In genomic region chr4:168914095-168914494, GRCh38 we compare ENCODE assay signal across 17 cellular contexts.
DNase-seq lines count a peak whose midpoint lies in the region; ATAC-seq, FAIRE-seq and TF ChIP-seq lines count a peak whose summit lies in the region.
"Had no signal": no experiment of that assay in that cellular context is flagged by ENCODE, and none has a peak within 500 bp of the region (broad histone marks: within the 10 kb centered on the region; RNA-seq: fewer than 3 reads in every experiment).

No MANE protein-coding gene starts in this region.

- H3K4me2 ChIP-seq in A549 = no peak overlapping the region
- no peak overlapping the region for H3K4me2 ChIP-seq in K562 (ENCODE audit: insufficient read depth, low read length)
- no peak overlapping the region for H3K4me2 ChIP-seq in neural progenitor cell
- H3K4me2 ChIP-seq: BLaER1 had no signal

- no peak overlapping the region for H3K27ac Mint-ChIP-seq in neural progenitor cell
- H3K27ac Mint-ChIP-seq: CD8-positive, alpha-beta memory T cell had no signal

- H4K20me1 ChIP-seq in K562 (replicated peaks; ENCODE audit: control insufficient read depth, insufficient read depth, low read length) (no peaks in the 10 kb centered on the region), neural progenitor cell (ENCODE audit: low read depth) (no peaks in the 10 kb centered on the region)
- H4K20me1 ChIP-seq: BLaER1 had no signal

- FAIRE-seq in A549 (lab: Jason Lieb, UNC) = no peak
- no peak for FAIRE-seq in K562 (lab: Jason Lieb, UNC)
- FAIRE-seq: H54 had no signal

- H3K9me3 Mint-ChIP-seq in neural progenitor cell = no peaks in the 10 kb centered on the region
- H3K9me3 Mint-ChIP-seq: CD8-positive, alpha-beta memory T cell had no signal

- TF ChIP-seq RAD21 in A549 (conservative IDR thresholded peaks at IDR 0.05 in 1 of 2, IDR thresholded peaks at IDR 0.05 in 1 of 2) = no peak
- TF ChIP-seq RAD21 in K562 (CRISPR knock-in tag; conservative IDR thresholded peaks at IDR 0.05 in 1 of 2, IDR thresholded peaks at IDR 0.05 in 1 of 2) = no peak

- H3K27ac ChIP-seq in cardiac muscle cell (peak overlapping the region; percentile 69), right cardiac atrium (ENCODE audit: low read length) (no peak overlapping the region), A549 (no peak overlapping the region), K562 (ENCODE audit: extremely low read depth, low read depth, low read length) (no peak overlapping the region), psoas muscle (peak overlapping the region; percentile 51), neural progenitor cell (no peak overlapping the region)
- H3K27ac ChIP-seq: 22Rv1, BLaER1, GM23248 had no signal

- no peak overlapping the region for H3K4me3 Mint-ChIP-seq in neural progenitor cell
- H3K4me3 Mint-ChIP-seq: CD8-positive, alpha-beta memory T cell had no signal

- ATAC-seq in right cardiac atrium = no peak
- ATAC-seq in A549 = no peak
- ATAC-seq in K562 = no peak
- ATAC-seq in psoas muscle = no peak
- ATAC-seq in GM18870 (IDR thresholded peaks at IDR 0.05; ENCODE audit: unreplicated experiment) = no peak
- ATAC-seq in HG03135 (IDR thresholded peaks at IDR 0.05; ENCODE audit: unreplicated experiment) = no peak
- ATAC-seq: HCT116 had no signal

- H2AFZ ChIP-seq in K562 (ENCODE audit: low read depth, low read length) (no peak overlapping the region), neural progenitor cell (replicated peaks) (no peak overlapping the region)
- H2AFZ ChIP-seq: GM23248 had no signal

- H3K9me3 ChIP-seq in cardiac muscle cell (ENCODE audit: low read depth) (no peaks in the 10 kb centered on the region), right cardiac atrium (ENCODE audit: control insufficient read depth, low read length) (no peaks in the 10 kb centered on the region), A549 (no peaks in the 10 kb centered on the region), K562 (replicated peaks; ENCODE audit: control insufficient read depth, insufficient read depth, low read depth, low read length) (no peaks in the 10 kb centered on the region), psoas muscle (no peaks in the 10 kb centered on the region), neural progenitor cell (ENCODE audit: low read depth) (no peaks in the 10 kb centered on the region)
- H3K9me3 ChIP-seq: BLaER1, Caco-2 had no signal

- BruUV-seq in K562 (replicated peaks; lab: Mats Ljungman, UMichigan) = no TSS peak

- intact Hi-C loops in right cardiac atrium (cut with DNase I) (loop anchor here in 3 of 4 donors (5.0 to 10.0 kb wide), 4 partner anchors 69 to 329 kb away; no protein-coding TSS in a partner anchor), K562 (cut with micrococcal nuclease) (loop anchor here (2.0 kb wide), 1 partner anchor 203 kb away; no protein-coding TSS in a partner anchor), psoas muscle (cut with DNase I) (loop anchor here in 1 of 2 donors (2.0 kb wide), 1 partner anchor 203 kb away; no protein-coding TSS in a partner anchor)

- H3K79me2 ChIP-seq in K562 (ENCODE audit: control insufficient read depth, insufficient read depth, low read length) (no peaks in the 10 kb centered on the region), neural progenitor cell (ENCODE audit: low read depth) (no peaks in the 10 kb centered on the region)

- H3K9ac ChIP-seq in K562 (ENCODE audit: insufficient read depth in 1 of 2, low read depth in 2 of 2, low read length in 2 of 2) = no peak overlapping the region
- H3K9ac ChIP-seq in neural progenitor cell = no peak overlapping the region
- H3K9ac ChIP-seq: BLaER1, GM23248 had no signal

- H3K4me3 ChIP-seq in cardiac muscle cell (no peak overlapping the region), right cardiac atrium (ENCODE audit: low read length) (no peak overlapping the region), A549 (no peak overlapping the region), K562 (no peak overlapping the region), psoas muscle (no peak overlapping the region), neural progenitor cell (no peak overlapping the region)
- H3K4me3 ChIP-seq: BLaER1, GM23248 had no signal

- peaks cover 23% of the 10 kb centered on the region for H3K4me1 ChIP-seq in cardiac muscle cell (ENCODE audit: low read depth)
- H3K4me1 ChIP-seq in right cardiac atrium (ENCODE audit: control insufficient read depth, insufficient read depth, low read length) = no peaks in the 10 kb centered on the region
- no peaks in the 10 kb centered on the region; the same call in 2 of the 3 replicates for H3K4me1 ChIP-seq in A549
- H3K4me1 ChIP-seq in K562 (replicated peaks in 1 of 2; ENCODE audit: control insufficient read depth in 2 of 2, insufficient read depth in 2 of 2, low read length in 2 of 2) = no peaks in the 10 kb centered on the region
- no peaks in the 10 kb centered on the region for H3K4me1 ChIP-seq in psoas muscle
- no peaks in the 10 kb centered on the region for H3K4me1 ChIP-seq in neural progenitor cell
- H3K4me1 ChIP-seq: BLaER1, Caco-2 had no signal

- peaks cover 31% of the 10 kb centered on the region for H3F3A ChIP-seq in neural progenitor cell (ENCODE audit: low read depth)

- CTCF ChIA-PET in A549 (lab: Yijun Ruan, JAX) = interaction anchor here (1.2 to 1.4 kb wide), 2 partner anchors 9 to 328 kb away, joined by 3 to 5 read pairs; no protein-coding TSS in a partner anchor
- CTCF ChIA-PET in K562 (lab: Yijun Ruan, JAX; ENCODE audit: low intra/inter-chr PET ratio) = no interaction called here

- no peak for DNase-seq in cardiac muscle cell (ENCODE audit: low read depth in 1 of 2, low spot score in 1 of 2)
- no peak for DNase-seq in right cardiac atrium
- no peak for DNase-seq in A549 (ENCODE audit: low read depth in 1 of 2, low spot score in 1 of 2)
- DNase-seq in K562 (ENCODE audit: extremely low read depth in 1 of 4, low spot score in 3 of 4) = no peak
- no peak for DNase-seq in psoas muscle
- no peak for DNase-seq in neural progenitor cell (ENCODE audit: low spot score)
- DNase-seq: AML-193; Caco-2; CD8-positive, alpha-beta memory T cell; GF-D8; GM23248 had no signal

- H3K36me3 Mint-ChIP-seq in neural progenitor cell = peaks cover 20% of the 10 kb centered on the region
- H3K36me3 Mint-ChIP-seq: CD8-positive, alpha-beta memory T cell had no signal

- H3K9me1 ChIP-seq in K562 (ENCODE audit: control insufficient read depth, insufficient read depth, low read length) = no peaks in the 10 kb centered on the region

- POLR2A ChIA-PET in A549 (lab: Yijun Ruan, JAX) = no interaction called here
- POLR2A ChIA-PET in K562 (lab: Yijun Ruan, JAX) = no interaction called here

- H3K36me3 ChIP-seq in cardiac muscle cell = peaks cover 53% of the 10 kb centered on the region
- no peaks in the 10 kb centered on the region for H3K36me3 ChIP-seq in K562 (ENCODE audit: control insufficient read depth, insufficient read depth, low read length)
- H3K36me3 ChIP-seq in psoas muscle (ENCODE audit: insufficient read depth in 1 of 2, low read depth in 1 of 2) = peaks cover 0 to 92% of the 10 kb centered on the region in 2 donors
- H3K36me3 ChIP-seq in neural progenitor cell = peaks cover 23% of the 10 kb centered on the region
- H3K36me3 ChIP-seq: BLaER1 had no signal

- H3K27me3 ChIP-seq in cardiac muscle cell (no peaks in the 10 kb centered on the region), right cardiac atrium (ENCODE audit: control insufficient read depth, insufficient read depth) (no peaks in the 10 kb centered on the region), K562 (ENCODE audit: control insufficient read depth in 2 of 2, insufficient read depth in 2 of 2, low read length in 2 of 2) (no peaks in the 10 kb centered on the region), psoas muscle (ENCODE audit: insufficient read depth in 3 of 3, low read length in 2 of 3) (no peaks in the 10 kb centered on the region), neural progenitor cell (no peaks in the 10 kb centered on the region)
- H3K27me3 ChIP-seq: BLaER1 had no signal

- no peaks in the 10 kb centered on the region for H3K4me1 Mint-ChIP-seq in neural progenitor cell
- H3K4me1 Mint-ChIP-seq: CD8-positive, alpha-beta memory T cell had no signal

- TF ChIP-seq CTCF in cardiac muscle cell (IDR thresholded peaks at IDR 0.05; ENCODE audit: low read depth, low read length) (no peak), A549 (IDR thresholded peaks at IDR 0.05) (no peak), K562 (IDR thresholded peaks at IDR 0.05 in 2 of 3, conservative IDR thresholded peaks at IDR 0.05 in 1 of 3; ENCODE audit: insufficient read depth in 2 of 3, low read depth in 1 of 3, low read length in 3 of 3) (no peak), psoas muscle (IDR thresholded peaks at IDR 0.05) (no peak), neural progenitor cell (IDR thresholded peaks at IDR 0.05) (no peak)

- TF ChIP-seq EP300 in A549 (IDR thresholded peaks at IDR 0.05) = no peak
- no peak for TF ChIP-seq EP300 in K562 (IDR thresholded peaks at IDR 0.05; ENCODE audit: low read length)

- in situ Hi-C loops in K562 (cut with MboI) = no loop called here

- no peaks in the 10 kb centered on the region for H3K27me3 Mint-ChIP-seq in neural progenitor cell (ENCODE audit: insufficient read depth, low read depth)
- H3K27me3 Mint-ChIP-seq: CD8-positive, alpha-beta memory T cell had no signal

- TF ChIP-seq POLR2A in A549 (IDR thresholded peaks at IDR 0.05; ENCODE audit: low read length) (no peak), K562 (conservative IDR thresholded peaks at IDR 0.05) (no peak)

- 94% methylated on average over 2 of the region's 2 CpGs for WGBS in right cardiac atrium
- 98% methylated on average over 2 of the region's 2 CpGs for WGBS in A549 (ENCODE audit: missing lambda C conversion rate)
- WGBS in K562 (ENCODE audit: insufficient coverage, low coverage, missing lambda C conversion rate) = 0% methylated on average over 2 of the region's 2 CpGs
- 85 to 96% (median 94%) methylated on average over 2 of the region's 2 CpGs for WGBS in psoas muscle, 3 donors

TF ChIP-seq in A549, 52 proteins besides CTCF, POLR2A, EP300 and RAD21:
- TF ChIP-seq MAFK (IDR thresholded peaks at IDR 0.05; ENCODE audit: partially characterized antibody) (peak; percentile 85), ZFP36 (IDR thresholded peaks at IDR 0.05; ENCODE audit: borderline replicate concordance, partially characterized antibody) (no peak), CEBPB (IDR thresholded peaks at IDR 0.05) (no peak)
TF ChIP-seq in A549: peak in this region for 1.

TF ChIP-seq in K562, 482 proteins besides CTCF, POLR2A, EP300 and RAD21 (continues in another document):
- TF ChIP-seq RBM15 (IDR thresholded peaks at IDR 0.05; ENCODE audit: insufficient read depth, low read length) (no peak), ZNF780A (CRISPR knock-in tag; IDR thresholded peaks at IDR 0.05) (no peak), FOXK2 (conservative IDR thresholded peaks at IDR 0.05 in 1 of 2, IDR thresholded peaks at IDR 0.05 in 1 of 2; ENCODE audit: low read depth in 2 of 2) (no peak), ZNF316 (IDR thresholded peaks at IDR 0.05) (peak; percentile 66; the same call in 1 of the 2 replicates)

Comparison
In these comparisons a context has a peak if more than half of its experiments do, and no peak if none do; other contexts are left out.
1. H3K27ac ChIP-seq: peak in cardiac muscle cell (single experiment) and psoas muscle (single experiment); none in right cardiac atrium (single experiment), A549 (0 of 2), K562 (single experiment) and neural progenitor cell (single experiment).